ENCODE assay signal across 20 cellular contexts in the genomic region with DNA sequence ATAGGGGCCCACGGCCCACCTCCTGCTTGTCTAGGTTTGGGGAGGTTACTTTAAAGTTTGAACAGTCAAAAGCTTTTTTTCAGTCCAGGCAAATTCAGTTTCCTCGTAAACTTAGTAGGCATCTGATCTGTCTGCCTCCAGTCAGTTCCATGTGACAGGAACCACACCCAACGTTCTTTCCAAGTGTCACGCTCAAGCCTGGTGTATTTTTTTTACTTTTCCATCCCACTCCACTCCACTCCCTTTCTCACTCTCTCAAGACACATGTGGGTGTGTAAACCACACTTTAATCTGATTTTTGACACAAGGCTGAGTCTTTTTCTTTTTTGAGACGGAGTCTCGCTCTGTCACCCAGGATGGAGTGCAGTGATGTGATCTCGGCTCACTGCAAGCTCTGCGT.
"Had no signal": no experiment of that assay in that cellular context is flagged by ENCODE, and none has a peak within 500 bp of the region (broad histone marks: within the 10 kb centered on the region; RNA-seq: fewer than 3 reads in every experiment).

No MANE protein-coding gene starts in this region.

- H3K36me3 ChIP-seq: colonic mucosa, ovary, thyroid gland had no signal

- H3K4me1 ChIP-seq: colonic mucosa, psoas muscle, right lobe of liver, thyroid gland had no signal

- H3K9me3 ChIP-seq: colonic mucosa, ovary, psoas muscle, right lobe of liver, thyroid gland had no signal

- FAIRE-seq: endometrium had no signal

- H3K4me3 ChIP-seq: colonic mucosa, ovary, psoas muscle, right lobe of liver, thyroid gland had no signal

- H3K27me3 ChIP-seq: colonic mucosa, ovary, right lobe of liver, thyroid gland had no signal

- H3K27ac ChIP-seq: colonic mucosa, ovary, psoas muscle, right lobe of liver, thyroid gland had no signal

- DNase-seq: activated B cell treated with CpG ODN at 0.5 μM for 24 hours; activated CD4-positive, alpha-beta T cell treated with anti-CD3 and anti-CD28 coated beads for 48 hours; activated CD8-positive, alpha-beta T cell treated with anti-CD3 and anti-CD28 coated beads for 36 hours; activated naive CD4-positive, alpha-beta T cell treated with Interleukin-2 at 50 U/mL for 16 hours; activated naive CD8-positive, alpha-beta T cell treated with anti-CD3 and anti-CD28 coated beads, Interleukin-2, amount 50 U/mL, for 24 hours; activated T-cell treated with anti-CD3 and anti-CD28 coated beads, Interleukin-2, amount 50 U/mL, for 24 hours; central memory CD4-positive, alpha-beta T cell; colonic mucosa; immature natural killer cell; kidney glomerular epithelial cell; left ventricle myocardium superior; naive B cell; ovary; psoas muscle; right lobe of liver; stimulated activated CD4-positive, alpha-beta T cell treated with anti-CD3 and anti-CD28 coated beads, Interleukin-4, amount 100 ng/mL, for 4 hours; stimulated activated naive B cell treated with anti-CD40 and anti-IgM and Interleukin-4, amounts not matched to agents 10 μg/mL and 1 μg/mL and 100 μg/mL, for 72 hours; thyroid gland had no signal

- ATAC-seq: activated CD8-positive, alpha-beta T cell treated with anti-CD3 and anti-CD28 coated beads for 36 hours; activated naive CD8-positive, alpha-beta T cell treated with anti-CD3 and anti-CD28 coated beads, Interleukin-2, amount 50 U/mL, for 24 hours; esophagus mucosa; left ventricle myocardium superior; psoas muscle; right lobe of liver; stimulated activated naive B cell treated with anti-CD40 and anti-IgM and Interleukin-4, amounts not matched to agents 10 μg/mL and 1 μg/mL and 100 μg/mL, for 72 hours had no signal
